In the genomic region with DNA sequence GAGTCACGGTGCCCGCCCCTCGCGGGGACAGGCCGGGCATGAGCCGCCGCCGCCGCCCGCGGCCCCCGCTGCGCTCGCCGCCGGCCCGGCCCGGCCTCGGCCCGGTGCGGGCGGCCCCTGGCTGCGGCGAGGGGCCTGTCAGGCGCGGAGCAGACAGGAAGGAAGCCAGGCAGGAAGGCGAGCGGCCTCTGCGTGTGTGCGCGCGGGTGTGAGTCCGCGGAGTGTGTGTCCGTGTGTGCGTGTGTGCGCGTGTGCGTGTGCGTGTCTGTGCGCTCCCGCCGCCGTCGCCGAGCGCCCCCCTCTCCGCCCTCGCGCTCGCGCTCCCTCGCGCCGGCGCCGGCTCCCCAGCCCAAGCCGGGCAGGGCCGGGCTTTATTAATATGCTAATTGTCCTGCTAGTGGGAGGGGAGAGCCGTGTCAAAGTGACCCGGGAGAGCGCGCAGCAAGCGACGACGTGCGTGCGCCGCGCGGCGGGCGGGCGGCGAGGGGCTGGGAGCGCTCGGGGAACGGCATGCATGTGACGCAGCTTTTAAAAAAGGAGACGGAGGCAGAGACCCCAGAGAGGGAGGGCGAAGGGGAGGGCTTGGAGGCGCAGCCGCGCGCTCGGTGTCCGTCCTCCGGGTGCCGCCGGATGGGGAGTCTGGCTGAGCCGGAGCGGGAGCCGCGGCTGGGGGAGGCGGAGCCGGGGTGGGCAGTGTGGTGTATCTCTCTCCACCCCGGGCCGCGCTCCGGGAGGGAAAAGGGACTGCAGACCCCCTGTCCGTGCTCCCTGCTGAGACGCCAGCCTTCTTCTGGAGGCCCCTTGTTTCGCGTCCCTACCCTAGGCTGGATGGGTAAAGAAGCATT, we compare ENCODE assay signal across 8 cellular contexts. TPM values are rescaled to one million over a fixed set of nuclear protein-coding genes. Genes with fewer than 3 reads are reported as not detected.
DNase-seq lines count a peak whose midpoint lies in the region; ATAC-seq lines count a peak whose summit lies in the region.

A gene with protein sequence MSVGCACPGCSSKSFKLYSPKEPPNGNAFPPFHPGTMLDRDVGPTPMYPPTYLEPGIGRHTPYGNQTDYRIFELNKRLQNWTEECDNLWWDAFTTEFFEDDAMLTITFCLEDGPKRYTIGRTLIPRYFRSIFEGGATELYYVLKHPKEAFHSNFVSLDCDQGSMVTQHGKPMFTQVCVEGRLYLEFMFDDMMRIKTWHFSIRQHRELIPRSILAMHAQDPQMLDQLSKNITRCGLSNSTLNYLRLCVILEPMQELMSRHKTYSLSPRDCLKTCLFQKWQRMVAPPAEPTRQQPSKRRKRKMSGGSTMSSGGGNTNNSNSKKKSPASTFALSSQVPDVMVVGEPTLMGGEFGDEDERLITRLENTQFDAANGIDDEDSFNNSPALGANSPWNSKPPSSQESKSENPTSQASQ (minus strand): TSS at position 227 of the 845 bp plus-strand sequence. CDS start 258 bp downstream, outside the sequence.

- peak within 1 kb of the TSS; percentile 97 for H3K14ac ChIP-seq in neuronal stem cell (ENCODE audit: low read length)

- H3K4me3 Mint-ChIP-seq in activated naive CD4-positive, alpha-beta T cell treated with anti-CD3 and anti-CD28 coated beads, Interleukin-2, amount 50 U/mL, for 24 hours = peak within 1 kb of the TSS; percentile 88

- peak; percentile 73 for DNase-seq in DMS53 treated with DMSO at 0.1 percent for 48 hours (lab: John Stamatoyannopoulos, UW; ENCODE audit: unreplicated experiment)
- peak; percentile 92 for DNase-seq in SK-N-DZ (ENCODE audit: low spot score)
- DNase-seq in germinal center (ENCODE audit: low spot score) = peak; percentile 80
- DNase-seq in neuronal stem cell (ENCODE audit: low spot score) = peak; percentile 90

- no peaks in the 10 kb centered on the region for H3K36me3 ChIP-seq in KOPT-K1 (ENCODE audit: insufficient read depth, low read length)
- no peaks in the 10 kb centered on the region for H3K36me3 ChIP-seq in neuronal stem cell (replicated peaks in 1 of 2; ENCODE audit: control insufficient read depth in 2 of 2, insufficient read depth in 2 of 2, low read length in 2 of 2)
- no peaks in the 10 kb centered on the region for H3K36me3 ChIP-seq in thymus (ENCODE audit: control insufficient read depth, insufficient read depth)

- peak within 1 kb of the TSS; percentile 89 for H2BK120ac ChIP-seq in neuronal stem cell (ENCODE audit: low read depth, low read length)

- no peaks in the 10 kb centered on the region for H3K27me3 ChIP-seq in neuronal stem cell (ENCODE audit: control insufficient read depth in 3 of 3, insufficient read depth in 3 of 3, low read depth in 1 of 3, low read length in 3 of 3)
- no peaks in the 10 kb centered on the region for H3K27me3 ChIP-seq in thymus (ENCODE audit: control insufficient read depth, insufficient read depth)

- peak within 1 kb of the TSS; percentile 99 for H3K18ac ChIP-seq in neuronal stem cell (ENCODE audit: low read length)

- peak within 1 kb of the TSS; percentile 98 for H3K4me2 ChIP-seq in neuronal stem cell (ENCODE audit: insufficient read depth, low read length, poor library complexity, severe bottlenecking)

- peak within 1 kb of the TSS; percentile 99 for H3K9ac ChIP-seq in neuronal stem cell (ENCODE audit: low read depth, low read length, poor library complexity)

- no peak within 1 kb of the TSS for H3K4ac ChIP-seq in neuronal stem cell (ENCODE audit: low read length)

- no CpG with 5 or more reads among the region's 104 CpGs for WGBS in neuronal stem cell (ENCODE audit: extremely low coverage in 2 of 2, insufficient read length in 2 of 2, insufficient replicate concordance in 1 of 2), 2 donors
- under 1% methylated on average over 104 of the region's 104 CpGs for WGBS in thymus

- H3K27me3 Mint-ChIP-seq in activated naive CD4-positive, alpha-beta T cell treated with anti-CD3 and anti-CD28 coated beads, Interleukin-2, amount 50 U/mL, for 24 hours = no peaks in the 10 kb centered on the region

- peak within 1 kb of the TSS; percentile 98 for H3K27ac Mint-ChIP-seq in activated naive CD4-positive, alpha-beta T cell treated with anti-CD3 and anti-CD28 coated beads, Interleukin-2, amount 50 U/mL, for 24 hours

- peak within 1 kb of the TSS; percentile 25 for H2BK12ac ChIP-seq in neuronal stem cell (ENCODE audit: low read length)

- no peaks in the 10 kb centered on the region for H3K9me3 Mint-ChIP-seq in activated naive CD4-positive, alpha-beta T cell treated with anti-CD3 and anti-CD28 coated beads, Interleukin-2, amount 50 U/mL, for 24 hours

- H3K27ac ChIP-seq in KOPT-K1 (ENCODE audit: low read depth, low read length, poor library complexity, severe bottlenecking) = peak within 1 kb of the TSS; percentile 84
- peak within 1 kb of the TSS; percentile 98 for H3K27ac ChIP-seq in neuronal stem cell (replicated peaks; ENCODE audit: low read length)
- H3K27ac ChIP-seq in thymus (ENCODE audit: low read depth) = peak within 1 kb of the TSS; percentile 99

- ATAC-seq in GM21619 (IDR thresholded peaks at IDR 0.05; ENCODE audit: unreplicated experiment) = peak; percentile 56

- H2AFZ ChIP-seq in neuronal stem cell (ENCODE audit: low read length) = peak within 1 kb of the TSS; percentile 89

- H3K4me3 ChIP-seq in neuronal stem cell (ENCODE audit: low read length in 2 of 2) (peak within 1 kb of the TSS; percentile 86 to 92), thymus (ENCODE audit: low read length) (peak within 1 kb of the TSS; percentile 90)

- H2AK5ac ChIP-seq in neuronal stem cell (ENCODE audit: low read depth, low read length) = peak within 1 kb of the TSS; percentile 81

- H4K91ac ChIP-seq in neuronal stem cell (ENCODE audit: low read depth, low read length, poor library complexity) = peak within 1 kb of the TSS; percentile 75

- H2BK5ac ChIP-seq in neuronal stem cell (ENCODE audit: low read length) = peak within 1 kb of the TSS; percentile 99

- peak within 1 kb of the TSS; percentile 94 for H3K23ac ChIP-seq in neuronal stem cell (ENCODE audit: low read depth, low read length, poor library complexity)

- H3K9me3 ChIP-seq in KOPT-K1 (ENCODE audit: insufficient read depth, low read length, poor library complexity, severe bottlenecking) = no peaks in the 10 kb centered on the region
- H3K9me3 ChIP-seq in neuronal stem cell (replicated peaks in 1 of 2; ENCODE audit: control insufficient read depth in 2 of 2, insufficient read depth in 1 of 2, low read depth in 1 of 2, low read length in 2 of 2) = no peaks in the 10 kb centered on the region
- H3K9me3 ChIP-seq in thymus (ENCODE audit: control insufficient read depth) = peaks cover 2% of the 10 kb centered on the region

- peaks cover 43 to 50% of the 10 kb centered on the region in 2 donors for H3K4me1 ChIP-seq in neuronal stem cell (ENCODE audit: control insufficient read depth in 2 of 2, insufficient read depth in 1 of 2, low read depth in 1 of 2, low read length in 2 of 2)
- H3K4me1 ChIP-seq in thymus (ENCODE audit: control insufficient read depth, insufficient read depth, low read length) = peaks cover 45% of the 10 kb centered on the region

- H4K8ac ChIP-seq in neuronal stem cell (ENCODE audit: low read depth, low read length) = no peak within 1 kb of the TSS

- H2BK15ac ChIP-seq in neuronal stem cell (ENCODE audit: low read length) = peak within 1 kb of the TSS; percentile 97

- peaks cover 53% of the 10 kb centered on the region for H3K4me1 Mint-ChIP-seq in activated naive CD4-positive, alpha-beta T cell treated with anti-CD3 and anti-CD28 coated beads, Interleukin-2, amount 50 U/mL, for 24 hours

- peaks cover 6% of the 10 kb centered on the region for H3K79me1 ChIP-seq in neuronal stem cell (ENCODE audit: low read depth, low read length)

- H3K36me3 Mint-ChIP-seq in activated naive CD4-positive, alpha-beta T cell treated with anti-CD3 and anti-CD28 coated beads, Interleukin-2, amount 50 U/mL, for 24 hours = no peaks in the 10 kb centered on the region

RNA-seq across cellular contexts. Expression of the gene that starts here (rescaled TPM):
- 61.6 and 73.8 TPM in 2 replicates for polyA plus RNA-seq in SK-N-DZ (2014; cell fraction: cytosol; rRNA removed)
- 187 and 202 TPM in 2 replicates for polyA plus RNA-seq in SK-N-DZ (2014; cell fraction: nucleus; rRNA removed)
- 88.5 TPM for polyA plus RNA-seq in neuronal stem cell (2013, experiment 1 of 2)
- 86.1 TPM for polyA plus RNA-seq in neuronal stem cell (2013, experiment 2 of 2)
- polyA plus RNA-seq in thymus = 42.7 TPM

Comparison
In these comparisons a context has a peak if more than half of its experiments do, and no peak if none do; other contexts are left out.
1. Peak in every context shown above with its lines: DNase-seq, ATAC-seq, H3K4me3 ChIP-seq and H3K27ac ChIP-seq.